In genomic region chr11:76371170-76371569, GRCh38 we compare ENCODE assay signal across 9 cellular contexts. TPM values are rescaled to one million over a fixed set of nuclear protein-coding genes. Genes with fewer than 3 reads are reported as not detected.
DNase-seq lines count a peak whose midpoint lies in the region; ATAC-seq and FAIRE-seq lines count a peak whose summit lies in the region.
"Had no signal": no experiment of that assay in that cellular context is flagged by ENCODE, and none has a peak within 500 bp of the region (broad histone marks: within the 10 kb centered on the region; RNA-seq: fewer than 3 reads in every experiment).

No MANE protein-coding gene starts in this region.

- H3K4me1 Mint-ChIP-seq in activated T-cell treated with anti-CD3 and anti-CD28 coated beads, Interleukin-2, amount 50 U/mL, for 72 hours (ENCODE audit: low read depth) = peaks cover 68% of the 10 kb centered on the region

- H3K9me3 Mint-ChIP-seq in activated T-cell treated with anti-CD3 and anti-CD28 coated beads, Interleukin-2, amount 50 U/mL, for 72 hours = no peaks in the 10 kb centered on the region
- H3K9me3 Mint-ChIP-seq: IgD-negative memory B cell had no signal

- peak overlapping the region; percentile 90 for H3K27ac Mint-ChIP-seq in activated T-cell treated with anti-CD3 and anti-CD28 coated beads, Interleukin-2, amount 50 U/mL, for 72 hours
- H3K27ac Mint-ChIP-seq: IgD-negative memory B cell had no signal

- peak overlapping the region; percentile 70 to 75 for H3K4me3 Mint-ChIP-seq in activated T-cell treated with anti-CD3 and anti-CD28 coated beads, Interleukin-2, amount 50 U/mL, for 72 hours

- no peaks in the 10 kb centered on the region for H3K27me3 Mint-ChIP-seq in activated T-cell treated with anti-CD3 and anti-CD28 coated beads, Interleukin-2, amount 50 U/mL, for 72 hours (ENCODE audit: low read depth)
- H3K27me3 Mint-ChIP-seq: IgD-negative memory B cell had no signal

- FAIRE-seq in GM19239 (lab: Jason Lieb, UNC) = no peak

- H3K36me3 Mint-ChIP-seq in activated T-cell treated with anti-CD3 and anti-CD28 coated beads, Interleukin-2, amount 50 U/mL, for 72 hours (ENCODE audit: insufficient read depth in 2 of 2) = no peaks in the 10 kb centered on the region
- H3K36me3 Mint-ChIP-seq: IgD-negative memory B cell had no signal

- ATAC-seq in HG02885 (IDR thresholded peaks at IDR 0.05; ENCODE audit: poor library complexity, unreplicated experiment) = peak; percentile 74
- peak; percentile 99 for ATAC-seq in activated T-cell treated with anti-CD3 and anti-CD28 coated beads, Interleukin-2, amount 50 U/mL, for 72 hours (replicated peaks in 1 of 2)

- DNase-seq in GDM1 (lab: John Stamatoyannopoulos, UW) (peak; percentile 16), lung microvascular endothelial cell (ENCODE audit: low read depth in 2 of 2) (peak; percentile 18 to 89), NOMO-1 treated with dmso at 0.1 percent for 144 hours (lab: John Stamatoyannopoulos, UW; ENCODE audit: unreplicated experiment) (no peak), GM19239 (ENCODE audit: insufficient read length, low spot score) (no peak), NCI-H748 (lab: John Stamatoyannopoulos, UW; ENCODE audit: unreplicated experiment) (no peak), NCI-H1694 treated with DMSO at 0.1 percent for 48 hours (lab: John Stamatoyannopoulos, UW) (no peak)
- peak; percentile 41 to 56 for DNase-seq in activated T-cell treated with anti-CD3 and anti-CD28 coated beads, Interleukin-2, amount 50 U/mL, for 72 hours

RNA-seq across cellular contexts. Expression of gene THAP12, which starts 9.8 kb away (rescaled TPM):
- total RNA-seq in activated T-cell treated with anti-CD3 and anti-CD28 coated beads, Interleukin-2, amount 50 U/mL, for 72 hours = 10 to 100 TPM; 55.9 to 66.6 TPM
- total RNA-seq in lung microvascular endothelial cell = 27.9 and 29.4 TPM in 2 replicates

RNA-seq across cellular contexts. Expression of gene GVQW3, which starts 10.0 kb away (rescaled TPM):
- 1 to 10 TPM; 3.6 to 3.8 TPM for total RNA-seq in activated T-cell treated with anti-CD3 and anti-CD28 coated beads, Interleukin-2, amount 50 U/mL, for 72 hours
- 0.40 and 0.44 TPM in 2 replicates for total RNA-seq in lung microvascular endothelial cell

Comparison
In these comparisons a context has a peak if more than half of its experiments do, and no peak if none do; other contexts are left out.
1. DNase-seq: peak in GDM1 (single experiment), activated T-cell treated with anti-CD3 and anti-CD28 coated beads, Interleukin-2, amount 50 U/mL, for 72 hours (2 of 2) and lung microvascular endothelial cell (2 of 2); none in NOMO-1 treated with dmso at 0.1 percent for 144 hours (single experiment), GM19239 (single experiment), NCI-H748 (single experiment) and NCI-H1694 treated with DMSO at 0.1 percent for 48 hours (single experiment).